In the genomic region with DNA sequence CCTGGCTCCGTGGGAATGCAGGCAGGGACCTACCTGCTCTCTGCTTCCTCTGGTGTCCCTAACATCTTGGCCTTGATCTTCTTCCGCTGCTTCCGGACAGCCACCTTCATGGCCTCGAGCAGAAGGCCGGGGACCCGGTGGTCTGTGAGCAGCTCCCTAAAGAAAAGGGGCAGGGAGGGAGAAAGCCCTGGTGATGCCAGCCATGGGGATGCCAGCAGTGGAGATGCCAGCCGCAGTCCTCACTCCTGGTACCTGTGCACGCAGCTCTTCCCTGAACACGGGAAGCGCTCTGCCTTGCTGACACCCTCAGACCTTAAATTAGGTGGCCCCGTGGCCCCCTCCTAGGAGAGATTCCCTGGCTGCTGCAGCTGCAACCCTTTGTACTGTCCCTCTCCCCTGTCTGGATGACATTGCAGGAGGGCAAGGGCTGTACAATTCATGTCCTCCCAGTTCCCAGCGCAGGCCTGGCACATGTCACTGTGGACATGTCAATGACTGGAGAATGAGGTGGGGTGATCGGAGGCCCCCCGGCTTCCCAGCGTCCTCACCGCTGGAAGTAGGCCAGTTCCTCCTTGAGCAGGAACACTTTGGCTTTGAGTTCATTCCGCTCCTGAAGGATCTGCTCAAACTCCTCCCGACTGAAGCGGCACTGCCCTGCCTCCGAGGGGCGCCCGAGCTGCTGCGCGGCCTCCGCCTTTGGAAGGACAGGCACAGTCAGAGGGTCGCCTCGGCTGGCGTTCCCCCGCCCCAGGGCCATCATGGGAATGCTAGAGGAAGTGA, we compare ENCODE assay signal across 8 cellular contexts. TPM values are rescaled to one million over a fixed set of nuclear protein-coding genes. Genes with fewer than 3 reads are reported as not detected.
DNase-seq lines count a peak whose midpoint lies in the region; ATAC-seq and TF ChIP-seq lines count a peak whose summit lies in the region.

No MANE protein-coding gene starts in this region.

- intact Hi-C loops in sciatic nerve (cut with DNase I), result loop anchor here (5.0 kb wide), 1 partner anchor 71 kb away; no protein-coding TSS in a partner anchor

- CTCF ChIA-PET in AG04449 (lab: Yijun Ruan, JAX), result interaction anchor here (0.9 to 9.1 kb wide), 33 partner anchors 9 to 392 kb away, joined by 3 to 102 read pairs (median 5); partner anchors contain the start of genes INPP5K and TRARG1
- CTCF ChIA-PET in WTC11 (lab: Charles Lee), result interaction anchor here (0.6 to 7.2 kb wide), 49 partner anchors 8 to 753 kb away, joined by 3 to 133 read pairs (median 6); partner anchors contain the start of genes INPP5K, PITPNA, PRPF8 and RPA1

- H3K27me3 ChIP-seq in GM23248 (replicated peaks; ENCODE audit: insufficient read depth), result no peaks in the 10 kb centered on the region
- H3K27me3 ChIP-seq in cardiac muscle cell, result peaks cover 8% of the 10 kb centered on the region

- H3K36me3 Mint-ChIP-seq in WTC11, result peaks cover 25% of the 10 kb centered on the region

- peak overlapping the region; percentile 67 for H3K9ac ChIP-seq in GM23248

- peak overlapping the region; percentile 72 for H3K4me3 Mint-ChIP-seq in WTC11

- H3K9me3 ChIP-seq in GM23248 (ENCODE audit: low read depth), result no peaks in the 10 kb centered on the region
- no peaks in the 10 kb centered on the region for H3K9me3 ChIP-seq in cardiac muscle cell (ENCODE audit: low read depth)

- H3K4me1 ChIP-seq in GM23248 (ENCODE audit: insufficient read depth) (peaks cover 15% of the 10 kb centered on the region), cardiac muscle cell (ENCODE audit: low read depth) (peaks cover 17% of the 10 kb centered on the region)

- H3K9me3 Mint-ChIP-seq in WTC11, result no peaks in the 10 kb centered on the region

- H3K4me1 Mint-ChIP-seq in WTC11, result peaks cover 32% of the 10 kb centered on the region

- DNase-seq in AG04449 (ENCODE audit: low read depth, low spot score) (no peak), GM23248 (peak; percentile 49), WTC11 (ENCODE audit: low spot score) (peak; percentile 77), cardiac muscle cell (ENCODE audit: low read depth in 1 of 2, low spot score in 1 of 2) (peak; percentile 46 to 49), sciatic nerve (ENCODE audit: low spot score) (peak; percentile 72), NCI-H524 treated with DMSO at 0.1 percent for 48 hours (lab: John Stamatoyannopoulos, UW) (no peak), NCI-H748 treated with DMSO at 0.1 percent for 48 hours (lab: John Stamatoyannopoulos, UW) (no peak)
- DNase-seq in stimulated activated CD4-positive, alpha-beta T cell treated with anti-CD3 and anti-CD28 coated beads, Interleukin-4, amount 100 ng/mL, for 4 hours, result no peak

- 44 to 46% methylated on average over 29 of the region's 29 CpGs for WGBS in GM23248 (ENCODE audit: low coverage in 1 of 2, low lambda C conversion rate in 2 of 2, missing lambda C conversion rate in 2 of 2), 2 experiments

- no peaks in the 10 kb centered on the region for H4K20me1 ChIP-seq in GM23248 (ENCODE audit: insufficient read depth)

- H2AFZ ChIP-seq in GM23248, result peak overlapping the region; percentile 89

- H3K4me3 ChIP-seq in AG04449 (ENCODE audit: low read depth, low read length) (peak overlapping the region; percentile 59), GM23248 (peak overlapping the region; percentile 70), cardiac muscle cell (peak overlapping the region; percentile 28)

- POLR2A ChIA-PET in AG04449 (lab: Yijun Ruan, JAX) (interaction anchor here (1.5 to 2.0 kb wide), 2 partner anchors 37 to 69 kb away, joined by 6 to 8 read pairs; partner anchors contain the start of gene PRPF8), WTC11 (lab: Charles Lee) (interaction anchor here (1.0 to 2.3 kb wide), 3 partner anchors 19 to 66 kb away, joined by 3 to 12 read pairs (median 4); partner anchors contain the start of gene SLC43A2)

- H3K27me3 Mint-ChIP-seq in WTC11 (ENCODE audit: low read depth), result peaks cover 6% of the 10 kb centered on the region

- H3K27ac ChIP-seq in GM23248 (peak overlapping the region; percentile 27), cardiac muscle cell (peak overlapping the region; percentile 71)

- H3K36me3 ChIP-seq in GM23248 (ENCODE audit: low read depth) (peaks cover 16% of the 10 kb centered on the region), cardiac muscle cell (peaks cover 22% of the 10 kb centered on the region)

- H3K9me2 ChIP-seq in GM23248 (ENCODE audit: insufficient read depth), result no peaks in the 10 kb centered on the region

- no peak overlapping the region for H3K27ac Mint-ChIP-seq in WTC11

- TF ChIP-seq CTCF in AG04449 (IDR thresholded peaks at IDR 0.05; ENCODE audit: insufficient read depth, low read length, missing control alignments) (peak; percentile 22), WTC11 (IDR thresholded peaks at IDR 0.05) (no peak), cardiac muscle cell (IDR thresholded peaks at IDR 0.05; ENCODE audit: low read depth, low read length) (peak; percentile 7)

- in situ Hi-C loops in GM23248 (cut with MboI), result no loop called here

- peak overlapping the region; percentile 81 for H3K4me2 ChIP-seq in GM23248 (ENCODE audit: unreplicated experiment)

- peak; percentile 36 for ATAC-seq in WTC11
- ATAC-seq in sciatic nerve, result peak; percentile 7

- H3F3A ChIP-seq in GM23248 (ENCODE audit: insufficient read depth), result peaks cover 29% of the 10 kb centered on the region

- no peaks in the 10 kb centered on the region for H3K79me2 ChIP-seq in GM23248 (ENCODE audit: insufficient read depth)

TF ChIP-seq in WTC11, 78 proteins besides CTCF, POLR2A, EP300 and RAD21:
- TF ChIP-seq AR (CRISPR knock-in tag; IDR thresholded peaks at IDR 0.05), result 0 out of 2 replicates have a peak, but pooled peaks have one; percentile 14
- TF ChIP-seq NFATC4 (CRISPR knock-in tag; IDR thresholded peaks at IDR 0.05), result no peak
- TF ChIP-seq, protein P1, sequence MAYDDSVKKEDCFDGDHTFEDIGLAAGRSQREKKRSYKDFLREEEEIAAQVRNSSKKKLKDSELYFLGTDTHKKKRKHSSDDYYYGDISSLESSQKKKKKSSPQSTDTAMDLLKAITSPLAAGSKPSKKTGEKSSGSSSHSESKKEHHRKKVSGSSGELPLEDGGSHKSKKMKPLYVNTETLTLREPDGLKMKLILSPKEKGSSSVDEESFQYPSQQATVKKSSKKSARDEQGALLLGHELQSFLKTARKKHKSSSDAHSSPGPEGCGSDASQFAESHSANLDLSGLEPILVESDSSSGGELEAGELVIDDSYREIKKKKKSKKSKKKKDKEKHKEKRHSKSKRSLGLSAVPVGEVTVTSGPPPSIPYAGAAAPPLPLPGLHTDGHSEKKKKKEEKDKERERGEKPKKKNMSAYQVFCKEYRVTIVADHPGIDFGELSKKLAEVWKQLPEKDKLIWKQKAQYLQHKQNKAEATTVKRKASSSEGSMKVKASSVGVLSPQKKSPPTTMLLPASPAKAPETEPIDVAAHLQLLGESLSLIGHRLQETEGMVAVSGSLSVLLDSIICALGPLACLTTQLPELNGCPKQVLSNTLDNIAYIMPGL (CRISPR knock-in tag; IDR thresholded peaks at IDR 0.05), result peak; percentile 91; the same call in 1 of the 2 replicates

RNA-seq across cellular contexts. Expression of gene RILP, which starts 1.7 kb away (rescaled TPM):
- total RNA-seq in GM23248 (2014; rRNA removed; shearing (Covaris generic)), result 6.4 and 27.6 TPM in 2 replicates
- polyA plus RNA-seq in GM23248 (2016; fragmentation: Nextera tagmentation; extraction: Ambion mirVana) (4.4 and 6.5 TPM in 2 replicates), cardiac muscle cell (31.7 and 38.9 TPM in 2 replicates)
- total RNA-seq in WTC11 (2021) (10.2 to 13.8 TPM (median 11.7 TPM) in 3 replicates), cardiac muscle cell (63.0 and 79.4 TPM in 2 replicates), sciatic nerve (15.4 TPM)

RNA-seq across cellular contexts. Expression of gene SCARF1, which starts 2.5 kb away (rescaled TPM):
- 0.25 TPM in 1 of 2 replicates, not detected in the other for total RNA-seq in GM23248 (2014; rRNA removed; shearing (Covaris generic))
- polyA plus RNA-seq in GM23248 (2016; fragmentation: Nextera tagmentation; extraction: Ambion mirVana) (0.14 TPM in 1 of 2 replicates, not detected in the other), cardiac muscle cell (1.8 and 3.2 TPM in 2 replicates)
- total RNA-seq in WTC11 (2021) (3.7 to 5.4 TPM (median 4.9 TPM) in 3 replicates), cardiac muscle cell (7.6 and 9.8 TPM in 2 replicates), sciatic nerve (25.2 TPM)

RNA-seq across cellular contexts. Expression of gene SLC43A2, which starts 19.4 kb away (rescaled TPM):
- total RNA-seq in GM23248 (2014; rRNA removed; shearing (Covaris generic)), result 8.6 and 9.1 TPM in 2 replicates
- polyA plus RNA-seq in GM23248 (2016; fragmentation: Nextera tagmentation; extraction: Ambion mirVana) (6.0 and 6.6 TPM in 2 replicates), cardiac muscle cell (2.5 and 4.7 TPM in 2 replicates)
- total RNA-seq in WTC11 (2021) (10.3 to 11.6 TPM (median 11.0 TPM) in 3 replicates), cardiac muscle cell (3.0 and 5.3 TPM in 2 replicates), sciatic nerve (30.8 TPM)

RNA-seq across cellular contexts. Expression of gene PRPF8, which starts 36.7 kb away (rescaled TPM):
- 72.2 and 76.9 TPM in 2 replicates for total RNA-seq in GM23248 (2014; rRNA removed; shearing (Covaris generic))
- polyA plus RNA-seq in GM23248 (2016; fragmentation: Nextera tagmentation; extraction: Ambion mirVana) (90.3 and 93.8 TPM in 2 replicates), cardiac muscle cell (170 and 182 TPM in 2 replicates)
- total RNA-seq in WTC11 (2021) (323 to 388 TPM (median 328 TPM) in 3 replicates), cardiac muscle cell (118 and 137 TPM in 2 replicates), sciatic nerve (285 TPM)

Comparison
In these comparisons a context has a peak if more than half of its experiments do, and no peak if none do; other contexts are left out.
1. DNase-seq: peak in GM23248 (single experiment), WTC11 (single experiment), cardiac muscle cell (2 of 2) and sciatic nerve (single experiment); none in AG04449 (single experiment), NCI-H524 treated with DMSO at 0.1 percent for 48 hours (single experiment), stimulated activated CD4-positive, alpha-beta T cell treated with anti-CD3 and anti-CD28 coated beads, Interleukin-4, amount 100 ng/mL, for 4 hours (0 of 2) and NCI-H748 treated with DMSO at 0.1 percent for 48 hours (single experiment).
2. Peak in every context shown above with its lines, with median percentiles within 50 percentile points of each other: H3K4me3 ChIP-seq.